Comparison of ENCODE assay signal across 19 cellular contexts in the genomic region with DNA sequence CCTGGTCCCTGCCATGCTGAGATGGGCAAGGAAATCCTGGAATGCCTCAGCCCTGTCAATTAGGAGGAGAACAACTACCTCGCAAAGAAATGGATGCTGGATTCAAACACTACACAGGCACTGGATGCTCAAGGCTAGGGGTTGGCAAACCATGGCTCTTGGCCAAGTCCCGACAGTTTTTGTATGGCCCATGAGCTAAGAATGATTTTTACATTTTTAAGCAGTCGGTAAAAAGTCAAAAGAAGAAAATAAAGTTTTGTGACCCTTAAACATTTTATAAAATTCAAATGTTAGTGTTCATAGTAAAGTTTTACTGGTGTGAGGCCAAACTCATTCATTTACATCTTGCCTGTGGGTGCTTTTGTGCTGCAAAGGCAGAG. TPM values are rescaled to one million over a fixed set of nuclear protein-coding genes. Genes with fewer than 3 reads are reported as not detected.
"Had no signal": no experiment of that assay in that cellular context is flagged by ENCODE, and none has a peak within 500 bp of the region (broad histone marks: within the 10 kb centered on the region; RNA-seq: fewer than 3 reads in every experiment).

No MANE protein-coding gene starts in this region.

- ATAC-seq: activated CD4-positive, CD25-positive, alpha-beta regulatory T cell treated with anti-CD3 and anti-CD28 coated beads, Interleukin-2, amount 50 U/mL, for 24 hours; activated T-cell treated with anti-CD3 and anti-CD28 coated beads, Interleukin-2, amount 50 U/mL, for 4 hours; left colon had no signal

- H3K4me3 Mint-ChIP-seq: activated CD4-positive, alpha-beta T cell treated with anti-CD3 and anti-CD28 coated beads, Interleukin-2, amount 10 ng/mL, durations not matched to agents 7 days and 5 days; activated T-cell treated with anti-CD3 and anti-CD28 coated beads, Interleukin-2, amount 50 U/mL, for 4 hours; nephron progenitor cell had no signal

- H3K27ac Mint-ChIP-seq: activated CD4-positive, alpha-beta T cell treated with anti-CD3 and anti-CD28 coated beads, Interleukin-2, amount 10 ng/mL, durations not matched to agents 7 days and 5 days; nephron progenitor cell; progenitor cell of endocrine pancreas had no signal

- H3K27me3 ChIP-seq: colonic mucosa had no signal

- H3K4me1 ChIP-seq: colonic mucosa had no signal

- H3K27ac ChIP-seq: colonic mucosa had no signal

- H3K9me3 Mint-ChIP-seq: activated CD4-positive, alpha-beta T cell treated with anti-CD3 and anti-CD28 coated beads, Interleukin-2, amount 10 ng/mL, durations not matched to agents 7 days and 5 days; activated T-cell treated with anti-CD3 and anti-CD28 coated beads, Interleukin-2, amount 50 U/mL, for 4 hours; nephron progenitor cell had no signal

- DNase-seq: activated CD4-positive, alpha-beta T cell treated with anti-CD3 and anti-CD28 coated beads, Interleukin-2, amount 10 ng/mL, durations not matched to agents 7 days and 5 days; activated CD8-positive, alpha-beta memory T cell treated with anti-CD3 and anti-CD28 coated beads, Interleukin-2, amount 50 U/mL, for 4 hours; activated naive CD4-positive, alpha-beta T cell treated with anti-CD3 and anti-CD28 coated beads, Interleukin-2, amount 50 U/mL, for 16 hours; activated T-cell treated with anti-CD3 and anti-CD28 coated beads, Interleukin-2, amount 50 U/mL, for 4 hours; colonic mucosa; effector CD8-positive, alpha-beta T cell; left colon; nephron progenitor cell; occipital lobe; stimulated activated CD4-positive, alpha-beta T cell treated with anti-CD3 and anti-CD28 coated beads, Interleukin-2, amount 100 ng/mL, for 24 hours; stimulated activated naive CD4-positive, alpha-beta T cell treated with Interleukin-2 at 50 U/mL for 16 hours; trophoblast cell had no signal

- H3K9me3 ChIP-seq: colonic mucosa, esophagus muscularis mucosa had no signal

- H3K4me3 ChIP-seq: colonic mucosa, esophagus muscularis mucosa, lung had no signal

- H3K4me1 Mint-ChIP-seq: activated CD4-positive, alpha-beta T cell treated with anti-CD3 and anti-CD28 coated beads, Interleukin-2, amount 10 ng/mL, durations not matched to agents 7 days and 5 days had no signal

- H3K36me3 ChIP-seq: colonic mucosa, esophagus muscularis mucosa had no signal

RNA-seq across cellular contexts. Expression of a gene that starts 55.1 kb away (rescaled TPM):
- total RNA-seq: endothelial cell of umbilical vein, esophagus muscularis mucosa, skeletal muscle tissue, subcutaneous adipose tissue had no signal
- polyA plus RNA-seq: endothelial cell of umbilical vein had no signal
